20 cellular contexts compared by ENCODE assay signal in genomic region chr5:177373806-177374205, GRCh38. TPM values are rescaled to one million over a fixed set of nuclear protein-coding genes. Genes with fewer than 3 reads are reported as not detected.
DNase-seq lines count a peak whose midpoint lies in the region; ATAC-seq, FAIRE-seq and TF ChIP-seq lines count a peak whose summit lies in the region.
"Had no signal": no experiment of that assay in that cellular context is flagged by ENCODE, and none has a peak within 500 bp of the region (broad histone marks: within the 10 kb centered on the region; RNA-seq: fewer than 3 reads in every experiment).

No MANE protein-coding gene starts in this region.

- H2AK5ac ChIP-seq in H1 (ENCODE audit: low read depth, low read length): no peak overlapping the region

- no peak for ATAC-seq in RWPE2 (ENCODE audit: low read depth)
- ATAC-seq: activated CD8-positive, alpha-beta memory T cell treated with anti-CD3 and anti-CD28 coated beads, Interleukin-2, amount 10 ng/mL, durations not matched to agents 7 days and 5 days; gastrocnemius medialis had no signal

- H3K36me3 Mint-ChIP-seq in T-helper 2 cell treated with Interferon-gamma antibody and Interleukin-4, amounts not matched to agents 5 μg/mL and 100 μg/mL, for 36 hours (ENCODE audit: low read depth): peaks cover 42% of the 10 kb centered on the region

- peak overlapping the region; percentile 60; the same call in 1 of the 2 replicates for H2BK5ac ChIP-seq in H1 (ENCODE audit: low read depth, low read length)

- H3K27me3 Mint-ChIP-seq in T-helper 2 cell treated with Interferon-gamma antibody and Interleukin-4, amounts not matched to agents 5 μg/mL and 100 μg/mL, for 36 hours (ENCODE audit: low read depth): no peaks in the 10 kb centered on the region
- H3K27me3 Mint-ChIP-seq: activated CD8-positive, alpha-beta memory T cell treated with anti-CD3 and anti-CD28 coated beads, Interleukin-2, amount 10 ng/mL, durations not matched to agents 7 days and 5 days had no signal

- H3K36me3 ChIP-seq in RWPE2 (ENCODE audit: low read depth): no peaks in the 10 kb centered on the region; the same call in 1 of the 2 replicates
- no peaks in the 10 kb centered on the region for H3K36me3 ChIP-seq in H1 (ENCODE audit: control insufficient read depth in 2 of 4, insufficient read depth in 4 of 4, low read length in 3 of 4)
- H3K36me3 ChIP-seq in prostate gland: no peaks in the 10 kb centered on the region
- no peaks in the 10 kb centered on the region for H3K36me3 ChIP-seq in SK-N-SH (replicated peaks in 1 of 2; ENCODE audit: control insufficient read depth in 1 of 2, insufficient read depth in 2 of 2, low read length in 1 of 2)
- H3K36me3 ChIP-seq: gastrocnemius medialis, SJCRH30 had no signal

- no peak overlapping the region for H3K18ac ChIP-seq in H1 (ENCODE audit: extremely low read depth, low read length)

- H2AFZ ChIP-seq in H1 (ENCODE audit: low read length) (no peak overlapping the region), SK-N-SH (ENCODE audit: low read depth) (no peak overlapping the region)

- H3K4me3 Mint-ChIP-seq in T-helper 2 cell treated with Interferon-gamma antibody and Interleukin-4, amounts not matched to agents 5 μg/mL and 100 μg/mL, for 36 hours: peak overlapping the region; percentile 32

- intact Hi-C loops in prostate gland (cut with DNase I): no loop called here

- peaks cover 18% of the 10 kb centered on the region for H3K4me1 ChIP-seq in RWPE2 (ENCODE audit: insufficient read depth, poor library complexity, severe bottlenecking)
- H3K4me1 ChIP-seq in H1 (replicated peaks in 1 of 4; ENCODE audit: control insufficient read depth in 3 of 4, insufficient read depth in 4 of 4, low read length in 3 of 4): peaks cover 5 to 26% (median 15%) of the 10 kb centered on the region in 4 experiments
- H3K4me1 ChIP-seq in prostate gland (replicated peaks): no peaks in the 10 kb centered on the region
- peaks cover 0 to 9% of the 10 kb centered on the region in 2 experiments; a peak in 1 of 4 replicates for H3K4me1 ChIP-seq in SK-N-SH (ENCODE audit: control insufficient read depth in 1 of 2, insufficient read depth in 2 of 2, low read depth in 1 of 2, low read length in 1 of 2)

- H3K14ac ChIP-seq in H1 (ENCODE audit: insufficient read length): no peak overlapping the region

- CTCF ChIA-PET in H1 (lab: Charles Lee; ENCODE audit: partially characterized antibody): interaction anchor here (0.9 to 16.9 kb wide), 8 partner anchors 16 to 128 kb away, joined by 3 to 363 read pairs (median 107); partner anchors contain the start of genes LMAN2, MXD3, PFN3 and PRR7
- CTCF ChIA-PET in SK-N-SH (lab: Yijun Ruan, JAX): interaction anchor here (0.9 to 4.9 kb wide), 4 partner anchors 16 to 127 kb away, joined by 3 to 47 read pairs (median 16); no protein-coding TSS in a partner anchor

- H4K8ac ChIP-seq in H1 (ENCODE audit: extremely low read depth, insufficient read depth, low read length): no peak overlapping the region

- peaks cover 6% of the 10 kb centered on the region for H3F3A ChIP-seq in SK-N-SH (replicated peaks; ENCODE audit: insufficient read depth)

- H2BK120ac ChIP-seq in H1 (replicated peaks; ENCODE audit: low read depth, low read length): no peak overlapping the region

- TF ChIP-seq RAD21 in H1 (IDR thresholded peaks at IDR 0.05 in 1 of 2, conservative IDR thresholded peaks at IDR 0.05 in 1 of 2; ENCODE audit: low read depth in 2 of 2, low read length in 2 of 2) (peak in 1 of 2 experiments; percentile 17; a peak in 1 of 4 replicates), SK-N-SH (IDR thresholded peaks at IDR 0.05; ENCODE audit: low read length) (no peak)

- 0 out of 2 replicates have a peak overlapping the region, but pooled peaks have one; percentile 27 for H2BK20ac ChIP-seq in H1 (ENCODE audit: low read length)

- H3K4ac ChIP-seq in H1 (replicated peaks; ENCODE audit: insufficient read length, low read depth, low read length): no peak overlapping the region

- TF ChIP-seq EP300 in H1 (IDR thresholded peaks at IDR 0.05; ENCODE audit: borderline replicate concordance in 1 of 2, low read depth in 2 of 2, low read length in 2 of 2): no peak
- no peak for TF ChIP-seq EP300 in SK-N-SH (IDR thresholded peaks at IDR 0.05; ENCODE audit: borderline replicate concordance in 1 of 2, low read depth in 1 of 2, low read length in 1 of 2)

- peaks cover 32% of the 10 kb centered on the region for H3K4me1 Mint-ChIP-seq in T-helper 2 cell treated with Interferon-gamma antibody and Interleukin-4, amounts not matched to agents 5 μg/mL and 100 μg/mL, for 36 hours (ENCODE audit: low read depth)

- H4K20me1 ChIP-seq in H1 (replicated peaks in 1 of 2; ENCODE audit: control insufficient read depth in 1 of 2, insufficient read depth in 2 of 2, low read length in 2 of 2) (peaks cover 0 to 2% of the 10 kb centered on the region in 2 experiments), SK-N-SH (ENCODE audit: insufficient read depth) (no peaks in the 10 kb centered on the region)

- H3K9ac ChIP-seq in H1 (replicated peaks in 1 of 4; ENCODE audit: extremely low read depth in 1 of 4, low read depth in 3 of 4, low read length in 3 of 4) (no peak overlapping the region; a peak in 1 of 7 replicates), SK-N-SH (no peak overlapping the region)

- no peak overlapping the region for H3K56ac ChIP-seq in H1 (replicated peaks; ENCODE audit: insufficient read length, low read depth, low read length)

- no peaks in the 10 kb centered on the region for H3K9me3 Mint-ChIP-seq in T-helper 2 cell treated with Interferon-gamma antibody and Interleukin-4, amounts not matched to agents 5 μg/mL and 100 μg/mL, for 36 hours

- H3K27ac ChIP-seq in RWPE2 (ENCODE audit: poor library complexity, severe bottlenecking) (peak overlapping the region; percentile 7), H1 (ENCODE audit: low read depth, low read length) (no peak overlapping the region; the same call in 1 of the 2 replicates), prostate gland (peak overlapping the region; percentile 72 to 77), SK-N-SH (ENCODE audit: low read depth in 2 of 2, low read length in 1 of 2) (no peak overlapping the region)
- H3K27ac ChIP-seq: C4-2B, gastrocnemius medialis, SJCRH30, testis had no signal

- H3K9me3 ChIP-seq in RWPE2 (ENCODE audit: severe bottlenecking) (no peaks in the 10 kb centered on the region), H1 (ENCODE audit: insufficient read depth in 2 of 2, low read depth in 1 of 2, low read length in 1 of 2) (no peaks in the 10 kb centered on the region), prostate gland (no peaks in the 10 kb centered on the region), SK-N-SH (no peaks in the 10 kb centered on the region)
- H3K9me3 ChIP-seq: gastrocnemius medialis, SJCRH30, testis had no signal

- no peaks in the 10 kb centered on the region for H3K27me3 ChIP-seq in RWPE2 (ENCODE audit: insufficient read depth, poor library complexity, severe bottlenecking)
- no peaks in the 10 kb centered on the region; a peak in 1 of 7 replicates for H3K27me3 ChIP-seq in H1 (replicated peaks in 1 of 4; ENCODE audit: control insufficient read depth in 3 of 4, extremely low read depth in 1 of 4, insufficient read depth in 3 of 4, low read length in 3 of 4)
- no peaks in the 10 kb centered on the region for H3K27me3 ChIP-seq in prostate gland (replicated peaks; ENCODE audit: insufficient read depth)
- H3K27me3 ChIP-seq in SK-N-SH (ENCODE audit: insufficient read depth): no peaks in the 10 kb centered on the region
- H3K27me3 ChIP-seq: gastrocnemius medialis, testis had no signal

- H3K9me2 ChIP-seq in SK-N-SH: no peaks in the 10 kb centered on the region

- H3K79me2 ChIP-seq in H1 (ENCODE audit: control insufficient read depth in 1 of 2, insufficient read depth in 2 of 2, low read length in 2 of 2): no peaks in the 10 kb centered on the region
- H3K79me2 ChIP-seq in SK-N-SH (ENCODE audit: insufficient read depth): no peaks in the 10 kb centered on the region

- no peaks in the 10 kb centered on the region for H3K79me1 ChIP-seq in H1 (ENCODE audit: low read depth, low read length)

- H2BK15ac ChIP-seq in H1 (ENCODE audit: low read length): no peak overlapping the region; the same call in 1 of the 2 replicates

- WGBS in H1 (ENCODE audit: extremely low coverage in 1 of 2, insufficient coverage in 1 of 2, insufficient read length in 1 of 2, insufficient replicate concordance in 2 of 2, low coverage in 1 of 2, low lambda C conversion rate in 2 of 2, missing lambda C conversion rate in 1 of 2), 2 experiments: 38% methylated on average over 6 of the region's 6 CpGs; no CpG with 5 or more reads in 1 of the 2 experiments
- WGBS in prostate gland: 36% methylated on average over 6 of the region's 6 CpGs
- WGBS in SK-N-SH (ENCODE audit: low lambda C conversion rate): 86% methylated on average over 6 of the region's 6 CpGs

- no peak overlapping the region for H4K5ac ChIP-seq in H1 (ENCODE audit: insufficient read length, low read depth, low read length)

- DNase-seq in T-helper 2 cell treated with Interferon-gamma antibody and Interleukin-4, amounts not matched to agents 5 μg/mL and 100 μg/mL, for 36 hours (ENCODE audit: low spot score): no peak
- DNase-seq in T-helper 2 cell (no peak), RWPE2 (ENCODE audit: low spot score) (no peak), H1 (ENCODE audit: low read depth in 1 of 2, low spot score in 2 of 2) (peak in 1 of 2 experiments; percentile 64), prostate gland (ENCODE audit: low spot score) (peak; percentile 85), NCI-H2227 (lab: John Stamatoyannopoulos, UW; ENCODE audit: unreplicated experiment) (no peak), SK-N-SH (no peak), NCI-H2081 treated with DMSO at 0.1 percent for 48 hours (lab: John Stamatoyannopoulos, UW) (no peak)
- DNase-seq: activated CD8-positive, alpha-beta memory T cell treated with anti-CD3 and anti-CD28 coated beads, Interleukin-2, amount 10 ng/mL, durations not matched to agents 7 days and 5 days; cerebellar nuclear complex; gastrocnemius medialis; Kasumi-1; NCI-H1436 treated with DMSO at 0.1 percent for 48 hours; SJCRH30; testis had no signal

- no peak overlapping the region for H3K23ac ChIP-seq in H1 (ENCODE audit: insufficient read length)

- peak; percentile 68 for FAIRE-seq in H1 (lab: Jason Lieb, UNC)

- peak overlapping the region; percentile 49 for H3K27ac Mint-ChIP-seq in T-helper 2 cell treated with Interferon-gamma antibody and Interleukin-4, amounts not matched to agents 5 μg/mL and 100 μg/mL, for 36 hours

- H3K4me2 ChIP-seq in H1 (ENCODE audit: insufficient read depth in 1 of 2, low read depth in 2 of 2, low read length in 2 of 2): peak overlapping the region; percentile 35 to 40; a peak in 2 of 4 replicates
- H3K4me2 ChIP-seq in SK-N-SH: no peak overlapping the region

- POLR2A ChIA-PET in H1 (lab: Charles Lee; ENCODE audit: partially characterized antibody): interaction anchor here (0.9 to 3.1 kb wide), 11 partner anchors 9 to 123 kb away, joined by 3 to 14 read pairs (median 4); partner anchors contain the start of gene PDLIM7
- POLR2A ChIA-PET in SK-N-SH (lab: Yijun Ruan, JAX): no interaction called here

- no peak overlapping the region for H2BK12ac ChIP-seq in H1 (ENCODE audit: low read depth, low read length)

- H3K23me2 ChIP-seq in H1 (ENCODE audit: low read depth, low read length): peaks cover 4% of the 10 kb centered on the region; the same call in 1 of the 2 replicates

- TF ChIP-seq CTCF in RWPE2 (IDR thresholded peaks at IDR 0.05; ENCODE audit: poor library complexity, severe bottlenecking) (no peak), H1 (IDR thresholded peaks at IDR 0.05; ENCODE audit: control extremely low read depth in 1 of 3, insufficient read depth in 1 of 3, low read depth in 1 of 3, low read length in 3 of 3) (peak in 1 of 3 experiments; percentile 49; a peak in 2 of 4 replicates), prostate gland (IDR thresholded peaks at IDR 0.05) (peak in 1 of 4 experiments; percentile 12), SK-N-SH (IDR thresholded peaks at IDR 0.05) (no peak)

- H4K91ac ChIP-seq in H1 (replicated peaks; ENCODE audit: insufficient read length, low read length): peak overlapping the region; percentile 34

- no peak overlapping the region for H3K4me3 ChIP-seq in RWPE2 (ENCODE audit: severe bottlenecking)
- H3K4me3 ChIP-seq in H1 (ENCODE audit: extremely low read depth in 1 of 4, insufficient read depth in 2 of 4, low read depth in 3 of 4, low read length in 4 of 4): no peak overlapping the region
- no peak overlapping the region for H3K4me3 ChIP-seq in prostate gland
- no peak overlapping the region for H3K4me3 ChIP-seq in SK-N-SH (ENCODE audit: low read depth in 2 of 2, low read length in 1 of 2)
- H3K4me3 ChIP-seq: gastrocnemius medialis, SJCRH30, testis had no signal

- TF ChIP-seq POLR2A in H1 (IDR thresholded peaks at IDR 0.05; ENCODE audit: control extremely low read depth in 1 of 2, low read depth in 2 of 2, low read length in 2 of 2): no peak
- TF ChIP-seq POLR2A in prostate gland (IDR thresholded peaks at IDR 0.05): peak; percentile 36

RNA-seq across cellular contexts. Expression of gene SLC34A1, which starts 10.4 kb away (rescaled TPM):
- not detected in 2 replicates for total RNA-seq in H1 (2021; fragmentation: NEBNext Ultra II Directional; extraction: Animal tissue kit (Norgen Biotek cat#: 25700))
- polyA plus RNA-seq in H1 (2011; rRNA removed) (not detected in 2 replicates), SK-N-SH (2012; rRNA removed) (0.03 TPM in 1 of 2 replicates, not detected in the other)
- polyA plus RNA-seq in H1 (2011; cell fraction: cytosol; rRNA removed): not detected
- not detected for polyA plus RNA-seq in H1 (2011; cell fraction: nucleus; rRNA removed)
- not detected in 4 replicates for polyA plus RNA-seq in H1 (2012, experiment 1 of 2)
- not detected for polyA plus RNA-seq in H1 (2012, experiment 2 of 2)
- polyA plus RNA-seq in H1 (2013, experiment 1 of 2): not detected
- polyA plus RNA-seq in H1 (2013, experiment 2 of 2): not detected
- polyA minus RNA-seq in H1 (2011; rRNA and poly(A)+ RNA removed): not detected in 2 replicates
- polyA minus RNA-seq in H1 (2011; cell fraction: cytosol; rRNA and poly(A)+ RNA removed): not detected
- not detected for polyA minus RNA-seq in H1 (2011; cell fraction: nucleus; rRNA and poly(A)+ RNA removed)
- total RNA-seq in prostate gland: not detected
- polyA plus RNA-seq in SK-N-SH (2012; cell fraction: cytosol; rRNA removed): not detected in 2 replicates
- not detected in 2 replicates for polyA plus RNA-seq in SK-N-SH (2012; cell fraction: nucleus; rRNA removed)
- total RNA-seq: gastrocnemius medialis, lung microvascular endothelial cell, SJCRH30 had no signal
- polyA plus RNA-seq: neural cell had no signal

RNA-seq across cellular contexts. Expression of gene RGS14, which starts 16.1 kb away (rescaled TPM):
- 20.6 and 24.4 TPM in 2 replicates for total RNA-seq in H1 (2021; fragmentation: NEBNext Ultra II Directional; extraction: Animal tissue kit (Norgen Biotek cat#: 25700))
- polyA plus RNA-seq in H1 (2011; rRNA removed): 46.1 and 66.5 TPM in 2 replicates
- 51.6 TPM for polyA plus RNA-seq in H1 (2011; cell fraction: cytosol; rRNA removed)
- 82.0 TPM for polyA plus RNA-seq in H1 (2011; cell fraction: nucleus; rRNA removed)
- 20.9 to 27.7 TPM (median 23.7 TPM) in 4 replicates for polyA plus RNA-seq in H1 (2012, experiment 1 of 2)
- polyA plus RNA-seq in H1 (2012, experiment 2 of 2): 29.1 TPM
- 36.7 TPM for polyA plus RNA-seq in H1 (2013, experiment 1 of 2)
- polyA plus RNA-seq in H1 (2013, experiment 2 of 2): 35.2 TPM
- polyA minus RNA-seq in H1 (2011; rRNA and poly(A)+ RNA removed): 11.1 and 11.2 TPM in 2 replicates
- 12.8 TPM for polyA minus RNA-seq in H1 (2011; cell fraction: cytosol; rRNA and poly(A)+ RNA removed)
- polyA minus RNA-seq in H1 (2011; cell fraction: nucleus; rRNA and poly(A)+ RNA removed): 22.4 TPM
- 10 to 100 TPM; 13.3 to 24.2 TPM for total RNA-seq in prostate gland
- 26.5 and 27.6 TPM in 2 replicates for polyA plus RNA-seq in SK-N-SH (2012; rRNA removed)
- 11.1 and 16.3 TPM in 2 replicates for polyA plus RNA-seq in SK-N-SH (2012; cell fraction: cytosol; rRNA removed)
- polyA plus RNA-seq in SK-N-SH (2012; cell fraction: nucleus; rRNA removed): 31.0 and 67.8 TPM in 2 replicates

RNA-seq across cellular contexts. Expression of gene LMAN2, which starts 22.3 kb away (rescaled TPM):
- total RNA-seq in H1 (2021; fragmentation: NEBNext Ultra II Directional; extraction: Animal tissue kit (Norgen Biotek cat#: 25700)): 116 and 119 TPM in 2 replicates
- polyA plus RNA-seq in H1 (2011; rRNA removed) (225 and 357 TPM in 2 replicates), SK-N-SH (2012; rRNA removed) (380 and 500 TPM in 2 replicates)
- polyA plus RNA-seq in H1 (2011; cell fraction: cytosol; rRNA removed): 233 TPM
- polyA plus RNA-seq in H1 (2011; cell fraction: nucleus; rRNA removed): 287 TPM
- polyA plus RNA-seq in H1 (2012, experiment 1 of 2): 71.3 to 172 TPM (median 159 TPM) in 4 replicates
- polyA plus RNA-seq in H1 (2012, experiment 2 of 2): 312 TPM
- 320 TPM for polyA plus RNA-seq in H1 (2013, experiment 1 of 2)
- 368 TPM for polyA plus RNA-seq in H1 (2013, experiment 2 of 2)
- 177 and 184 TPM in 2 replicates for polyA minus RNA-seq in H1 (2011; rRNA and poly(A)+ RNA removed)
- 176 TPM for polyA minus RNA-seq in H1 (2011; cell fraction: cytosol; rRNA and poly(A)+ RNA removed)
- 115 TPM for polyA minus RNA-seq in H1 (2011; cell fraction: nucleus; rRNA and poly(A)+ RNA removed)
- 100 to 1,000 TPM; 350 to 369 TPM for total RNA-seq in prostate gland
- polyA plus RNA-seq in SK-N-SH (2012; cell fraction: cytosol; rRNA removed): 314 and 316 TPM in 2 replicates
- 380 and 476 TPM in 2 replicates for polyA plus RNA-seq in SK-N-SH (2012; cell fraction: nucleus; rRNA removed)

RNA-seq across cellular contexts. Expression of gene PFN3, which starts 26.7 kb away (rescaled TPM):
- total RNA-seq in H1 (2021; fragmentation: NEBNext Ultra II Directional; extraction: Animal tissue kit (Norgen Biotek cat#: 25700)): not detected in 2 replicates
- polyA plus RNA-seq in H1 (2011; rRNA removed) (not detected in 2 replicates), SK-N-SH (2012; rRNA removed) (not detected in 2 replicates)
- polyA plus RNA-seq in H1 (2011; cell fraction: cytosol; rRNA removed): not detected
- not detected for polyA plus RNA-seq in H1 (2011; cell fraction: nucleus; rRNA removed)
- polyA plus RNA-seq in H1 (2012, experiment 1 of 2): not detected in 4 replicates
- polyA plus RNA-seq in H1 (2012, experiment 2 of 2): not detected
- not detected for polyA plus RNA-seq in H1 (2013, experiment 1 of 2)
- polyA plus RNA-seq in H1 (2013, experiment 2 of 2): not detected
- not detected in 2 replicates for polyA minus RNA-seq in H1 (2011; rRNA and poly(A)+ RNA removed)
- not detected for polyA minus RNA-seq in H1 (2011; cell fraction: cytosol; rRNA and poly(A)+ RNA removed)
- not detected for polyA minus RNA-seq in H1 (2011; cell fraction: nucleus; rRNA and poly(A)+ RNA removed)
- total RNA-seq in prostate gland: not detected
- polyA plus RNA-seq in SK-N-SH (2012; cell fraction: cytosol; rRNA removed): not detected in 2 replicates
- not detected in 2 replicates for polyA plus RNA-seq in SK-N-SH (2012; cell fraction: nucleus; rRNA removed)
- total RNA-seq: A172; activated CD8-positive, alpha-beta memory T cell treated with anti-CD3 and anti-CD28 coated beads, Interleukin-2, amount 10 ng/mL, durations not matched to agents 7 days and 5 days; gastrocnemius medialis; lung microvascular endothelial cell; renal cortical epithelial cell; SJCRH30 had no signal
- polyA plus RNA-seq: neural cell had no signal

RNA-seq across cellular contexts. Expression of gene F12, which starts 35.6 kb away (rescaled TPM):
- total RNA-seq in H1 (2021; fragmentation: NEBNext Ultra II Directional; extraction: Animal tissue kit (Norgen Biotek cat#: 25700)): 5.4 and 6.5 TPM in 2 replicates
- 7.8 and 12.0 TPM in 2 replicates for polyA plus RNA-seq in H1 (2011; rRNA removed)
- 6.0 TPM for polyA plus RNA-seq in H1 (2011; cell fraction: cytosol; rRNA removed)
- polyA plus RNA-seq in H1 (2011; cell fraction: nucleus; rRNA removed): 5.0 TPM
- 3.5 to 7.1 TPM (median 4.9 TPM) in 4 replicates for polyA plus RNA-seq in H1 (2012, experiment 1 of 2)
- polyA plus RNA-seq in H1 (2012, experiment 2 of 2): 3.5 TPM
- 2.6 TPM for polyA plus RNA-seq in H1 (2013, experiment 1 of 2)
- 3.1 TPM for polyA plus RNA-seq in H1 (2013, experiment 2 of 2)
- 0.85 and 0.88 TPM in 2 replicates for polyA minus RNA-seq in H1 (2011; rRNA and poly(A)+ RNA removed)
- 2.3 TPM for polyA minus RNA-seq in H1 (2011; cell fraction: cytosol; rRNA and poly(A)+ RNA removed)
- polyA minus RNA-seq in H1 (2011; cell fraction: nucleus; rRNA and poly(A)+ RNA removed): 2.7 TPM
- 1 to 10 TPM in 1 of 2 donors, under 1 TPM in 1; 0.74 to 2.6 TPM for total RNA-seq in prostate gland
- 3.8 and 4.3 TPM in 2 replicates for polyA plus RNA-seq in SK-N-SH (2012; rRNA removed)
- 1.2 and 3.0 TPM in 2 replicates for polyA plus RNA-seq in SK-N-SH (2012; cell fraction: cytosol; rRNA removed)
- polyA plus RNA-seq in SK-N-SH (2012; cell fraction: nucleus; rRNA removed): 8.5 and 16.3 TPM in 2 replicates

Comparison
In these comparisons a context has a peak if more than half of its experiments do, and no peak if none do; other contexts are left out.
1. H3K27ac ChIP-seq: peak in RWPE2 (single experiment) and prostate gland (2 of 2); none in H1 (single experiment) and SK-N-SH (0 of 2).